Comparison of ENCODE assay signal across 8 cellular contexts in genomic region chr19:680287-681028, GRCh38. TPM values are rescaled to one million over a fixed set of nuclear protein-coding genes. Genes with fewer than 3 reads are reported as not detected.
DNase-seq lines count a peak whose midpoint lies in the region; ATAC-seq and TF ChIP-seq lines count a peak whose summit lies in the region.

No MANE protein-coding gene starts in this region.

- H3K4me1 Mint-ChIP-seq in activated T-helper 2 cell treated with anti-CD3 and anti-CD28 coated beads, Interferon-gamma antibody, Interleukin-2, Interleukin-4, amounts not matched to agents 10 μg/mL and 5 μg/mL and 100 μg/mL, durations not matched to agents 14 hours and 24 hours and 36 hours (ENCODE audit: low read depth), result peaks cover 1% of the 10 kb centered on the region
- peaks cover 17% of the 10 kb centered on the region for H3K4me1 Mint-ChIP-seq in stimulated activated naive CD8-positive, alpha-beta T cell treated with anti-CD3 and anti-CD28 coated beads, Interleukin-15, amount 100 ng/mL, for 72 hours

- peak; percentile 86 for ATAC-seq in stimulated activated naive CD8-positive, alpha-beta T cell treated with anti-CD3 and anti-CD28 coated beads, Interleukin-15, amount 100 ng/mL, for 72 hours

- peak overlapping the region; percentile 88 for H3K9ac ChIP-seq in neural cell (ENCODE audit: low read length)

- no peak for TF ChIP-seq EP300 in neural cell (conservative IDR thresholded peaks at IDR 0.05; ENCODE audit: poor library complexity, severe bottlenecking)

- H4K20me1 ChIP-seq in neural cell (ENCODE audit: insufficient read depth), result no peaks in the 10 kb centered on the region

- peaks cover 7% of the 10 kb centered on the region for H3K27me3 Mint-ChIP-seq in activated T-helper 2 cell treated with anti-CD3 and anti-CD28 coated beads, Interferon-gamma antibody, Interleukin-2, Interleukin-4, amounts not matched to agents 10 μg/mL and 5 μg/mL and 100 μg/mL, durations not matched to agents 14 hours and 24 hours and 36 hours (ENCODE audit: low read depth)
- peaks cover 5% of the 10 kb centered on the region for H3K27me3 Mint-ChIP-seq in stimulated activated naive CD8-positive, alpha-beta T cell treated with anti-CD3 and anti-CD28 coated beads, Interleukin-15, amount 100 ng/mL, for 72 hours

- no peaks in the 10 kb centered on the region for H3K9me3 Mint-ChIP-seq in activated T-helper 2 cell treated with anti-CD3 and anti-CD28 coated beads, Interferon-gamma antibody, Interleukin-2, Interleukin-4, amounts not matched to agents 10 μg/mL and 5 μg/mL and 100 μg/mL, durations not matched to agents 14 hours and 24 hours and 36 hours
- H3K9me3 Mint-ChIP-seq in stimulated activated naive CD8-positive, alpha-beta T cell treated with anti-CD3 and anti-CD28 coated beads, Interleukin-15, amount 100 ng/mL, for 72 hours, result no peaks in the 10 kb centered on the region

- no peaks in the 10 kb centered on the region for H3F3A ChIP-seq in neural cell (ENCODE audit: insufficient read depth, low read length, poor library complexity, severe bottlenecking)

- no peaks in the 10 kb centered on the region for H3K36me3 ChIP-seq in neural cell (ENCODE audit: insufficient read depth, low read length)

- peak overlapping the region; percentile 97 for H3K27ac Mint-ChIP-seq in activated T-helper 2 cell treated with anti-CD3 and anti-CD28 coated beads, Interferon-gamma antibody, Interleukin-2, Interleukin-4, amounts not matched to agents 10 μg/mL and 5 μg/mL and 100 μg/mL, durations not matched to agents 14 hours and 24 hours and 36 hours
- H3K27ac Mint-ChIP-seq in stimulated activated naive CD8-positive, alpha-beta T cell treated with anti-CD3 and anti-CD28 coated beads, Interleukin-15, amount 100 ng/mL, for 72 hours, result peak overlapping the region; percentile 98 to 99

- H3K4me3 ChIP-seq in fibroblast of the aortic adventitia (ENCODE audit: low read depth, low read length) (peak overlapping the region; percentile 73), neural cell (ENCODE audit: low read length) (peak overlapping the region; percentile 85)

- no peak overlapping the region for H3K4me2 ChIP-seq in neural cell (ENCODE audit: low read length)

- DNase-seq in ELR (ENCODE audit: low read depth) (peak; percentile 97), H4 (ENCODE audit: low spot score) (peak; percentile 96), RPMI7951 (ENCODE audit: low read depth) (peak; percentile 95), fibroblast of the aortic adventitia (ENCODE audit: low read depth) (peak; percentile 98)
- DNase-seq in activated T-helper 2 cell treated with anti-CD3 and anti-CD28 coated beads, Interferon-gamma antibody, Interleukin-2, Interleukin-4, amounts not matched to agents 10 μg/mL and 5 μg/mL and 100 μg/mL, durations not matched to agents 14 hours and 24 hours and 36 hours (ENCODE audit: low spot score), result peak; percentile 97
- DNase-seq in stimulated activated naive CD8-positive, alpha-beta T cell treated with anti-CD3 and anti-CD28 coated beads, Interleukin-15, amount 100 ng/mL, for 72 hours, result peak; percentile 97 to 99

- peak overlapping the region; percentile 88 for H3K4me3 Mint-ChIP-seq in activated T-helper 2 cell treated with anti-CD3 and anti-CD28 coated beads, Interferon-gamma antibody, Interleukin-2, Interleukin-4, amounts not matched to agents 10 μg/mL and 5 μg/mL and 100 μg/mL, durations not matched to agents 14 hours and 24 hours and 36 hours (ENCODE audit: low read depth)
- peak overlapping the region; percentile 86 to 88 for H3K4me3 Mint-ChIP-seq in stimulated activated naive CD8-positive, alpha-beta T cell treated with anti-CD3 and anti-CD28 coated beads, Interleukin-15, amount 100 ng/mL, for 72 hours

- no peaks in the 10 kb centered on the region for H3K9me3 ChIP-seq in neural cell (ENCODE audit: low read length)

- H3K36me3 Mint-ChIP-seq in activated T-helper 2 cell treated with anti-CD3 and anti-CD28 coated beads, Interferon-gamma antibody, Interleukin-2, Interleukin-4, amounts not matched to agents 10 μg/mL and 5 μg/mL and 100 μg/mL, durations not matched to agents 14 hours and 24 hours and 36 hours (ENCODE audit: low read depth), result no peaks in the 10 kb centered on the region

- no peaks in the 10 kb centered on the region for H3K79me2 ChIP-seq in neural cell (replicated peaks; ENCODE audit: insufficient read depth, low read length)

- H3K27ac ChIP-seq in neural cell (ENCODE audit: low read length), result peak overlapping the region; percentile 90

- no peaks in the 10 kb centered on the region for H3K9me2 ChIP-seq in neural cell (ENCODE audit: insufficient read depth, low read length)

- peak overlapping the region; percentile 84 for H2AFZ ChIP-seq in neural cell (ENCODE audit: low read depth, low read length)

- peaks cover 3% of the 10 kb centered on the region for H3K27me3 ChIP-seq in neural cell (ENCODE audit: insufficient read depth, low read depth, low read length)

- TF ChIP-seq CTCF in LNCAP (IDR thresholded peaks at IDR 0.05), result peak; percentile 58
- peak; percentile 31 for TF ChIP-seq CTCF in fibroblast of the aortic adventitia (IDR thresholded peaks at IDR 0.05; ENCODE audit: insufficient read depth, low read length)
- TF ChIP-seq CTCF in neural cell (IDR thresholded peaks at IDR 0.05; ENCODE audit: poor library complexity, severe bottlenecking), result peak; percentile 81

- TF ChIP-seq RAD21 in neural cell (conservative IDR thresholded peaks at IDR 0.05), result peak; percentile 62

- intact Hi-C loops in activated T-helper 2 cell treated with anti-CD3 and anti-CD28 coated beads, Interferon-gamma antibody, Interleukin-2, Interleukin-4, amounts not matched to agents 10 μg/mL and 5 μg/mL and 100 μg/mL, durations not matched to agents 14 hours and 24 hours and 36 hours (cut with micrococcal nuclease), result loop anchor here (1.0 kb wide), 2 partner anchors 17 to 117 kb away; partner anchors contain the start of genes PTBP1 and RNF126

TF ChIP-seq in neural cell, 6 proteins besides CTCF, POLR2A, EP300 and RAD21:
- peak; percentile 69 for TF ChIP-seq SMC3 (conservative IDR thresholded peaks at IDR 0.05; ENCODE audit: poor library complexity)
- no peak for TF ChIP-seq TAF1 (IDR thresholded peaks at IDR 0.05; ENCODE audit: low read depth)
- TF ChIP-seq POLR2AphosphoS5 (IDR thresholded peaks at IDR 0.05), result peak; percentile 92
- TF ChIP-seq MXI1 (conservative IDR thresholded peaks at IDR 0.05; ENCODE audit: poor library complexity, severe bottlenecking), result peak; percentile 53
TF ChIP-seq in neural cell: peak in this region for 3.

RNA-seq across cellular contexts. Expression of gene FSTL3, which starts 4.3 kb away (rescaled TPM):
- 35.6 and 45.6 TPM in 2 replicates for total RNA-seq in H4 (2014; rRNA removed; shearing (Covaris generic))
- total RNA-seq in RPMI7951 (2014; rRNA removed; shearing (Covaris generic)), result 4.4 and 19.8 TPM in 2 replicates
- total RNA-seq in activated T-helper 2 cell treated with anti-CD3 and anti-CD28 coated beads, Interferon-gamma antibody, Interleukin-2, Interleukin-4, amounts not matched to agents 10 μg/mL and 5 μg/mL and 100 μg/mL, durations not matched to agents 14 hours and 24 hours and 36 hours, result 6.9 and 8.0 TPM in 2 replicates
- 14.8 and 148 TPM in 2 replicates for total RNA-seq in fibroblast of the aortic adventitia (ENCODE audit: low replicate concordance)
- 3.1 and 6.6 TPM in 2 replicates for polyA plus RNA-seq in neural cell
- polyA minus RNA-seq in neural cell, result 5.0 and 6.6 TPM in 2 replicates

RNA-seq across cellular contexts. Expression of gene PRSS57, which starts 14.8 kb away (rescaled TPM):
- not detected in 2 replicates for total RNA-seq in H4 (2014; rRNA removed; shearing (Covaris generic))
- not detected in 2 replicates for total RNA-seq in RPMI7951 (2014; rRNA removed; shearing (Covaris generic))
- total RNA-seq in activated T-helper 2 cell treated with anti-CD3 and anti-CD28 coated beads, Interferon-gamma antibody, Interleukin-2, Interleukin-4, amounts not matched to agents 10 μg/mL and 5 μg/mL and 100 μg/mL, durations not matched to agents 14 hours and 24 hours and 36 hours, result not detected in 2 replicates
- not detected in 2 replicates for total RNA-seq in fibroblast of the aortic adventitia (ENCODE audit: low replicate concordance)
- not detected in 2 replicates for polyA plus RNA-seq in neural cell
- polyA minus RNA-seq in neural cell, result not detected in 2 replicates

RNA-seq across cellular contexts. Expression of gene RNF126, which starts 17.4 kb away (rescaled TPM):
- 23.8 and 27.4 TPM in 2 replicates for total RNA-seq in H4 (2014; rRNA removed; shearing (Covaris generic))
- total RNA-seq in RPMI7951 (2014; rRNA removed; shearing (Covaris generic)), result 29.3 and 48.7 TPM in 2 replicates
- 83.2 and 89.4 TPM in 2 replicates for total RNA-seq in activated T-helper 2 cell treated with anti-CD3 and anti-CD28 coated beads, Interferon-gamma antibody, Interleukin-2, Interleukin-4, amounts not matched to agents 10 μg/mL and 5 μg/mL and 100 μg/mL, durations not matched to agents 14 hours and 24 hours and 36 hours
- 24.5 and 28.9 TPM in 2 replicates for total RNA-seq in fibroblast of the aortic adventitia (ENCODE audit: low replicate concordance)
- polyA plus RNA-seq in neural cell, result 33.7 and 44.8 TPM in 2 replicates
- 29.2 and 31.7 TPM in 2 replicates for polyA minus RNA-seq in neural cell

RNA-seq across cellular contexts. Expression of gene PALM, which starts 28.3 kb away (rescaled TPM):
- 3.7 and 5.8 TPM in 2 replicates for total RNA-seq in H4 (2014; rRNA removed; shearing (Covaris generic))
- 0.10 TPM in 1 of 2 replicates, not detected in the other for total RNA-seq in RPMI7951 (2014; rRNA removed; shearing (Covaris generic))
- total RNA-seq in activated T-helper 2 cell treated with anti-CD3 and anti-CD28 coated beads, Interferon-gamma antibody, Interleukin-2, Interleukin-4, amounts not matched to agents 10 μg/mL and 5 μg/mL and 100 μg/mL, durations not matched to agents 14 hours and 24 hours and 36 hours, result not detected in 2 replicates
- 5.7 and 198 TPM in 2 replicates for total RNA-seq in fibroblast of the aortic adventitia (ENCODE audit: low replicate concordance)
- 74.8 and 87.3 TPM in 2 replicates for polyA plus RNA-seq in neural cell
- 141 and 155 TPM in 2 replicates for polyA minus RNA-seq in neural cell

RNA-seq across cellular contexts. Expression of gene FGF22, which starts 40.8 kb away (rescaled TPM):
- total RNA-seq in H4 (2014; rRNA removed; shearing (Covaris generic)), result not detected in 2 replicates
- total RNA-seq in RPMI7951 (2014; rRNA removed; shearing (Covaris generic)), result 0.39 TPM in 1 of 2 replicates, not detected in the other
- not detected in 2 replicates for total RNA-seq in activated T-helper 2 cell treated with anti-CD3 and anti-CD28 coated beads, Interferon-gamma antibody, Interleukin-2, Interleukin-4, amounts not matched to agents 10 μg/mL and 5 μg/mL and 100 μg/mL, durations not matched to agents 14 hours and 24 hours and 36 hours
- 0.27 TPM in 1 of 2 replicates, not detected in the other for total RNA-seq in fibroblast of the aortic adventitia (ENCODE audit: low replicate concordance)
- polyA plus RNA-seq in neural cell, result 0.48 TPM in 1 of 2 replicates, not detected in the other
- not detected in 2 replicates for polyA minus RNA-seq in neural cell

Comparison
In these comparisons a context has a peak if more than half of its experiments do, and no peak if none do; other contexts are left out.
1. Peak in every context shown above with its lines: DNase-seq, ATAC-seq, H3K4me3 ChIP-seq and H3K27ac ChIP-seq.
2. CTCF ChIP-seq: peak in every context shown above with its lines; median percentile 81 in neural cell; 58 in LNCAP; 31 in fibroblast of the aortic adventitia.